8 cellular contexts compared by ENCODE assay signal in genomic region chr13:32737679-32738078, GRCh38.
DNase-seq lines count a peak whose midpoint lies in the region; ATAC-seq and TF ChIP-seq lines count a peak whose summit lies in the region.

No MANE protein-coding gene starts in this region.

- TF ChIP-seq CTCF in heart right ventricle (IDR thresholded peaks at IDR 0.05) (no peak), fibroblast of the aortic adventitia (IDR thresholded peaks at IDR 0.05; ENCODE audit: insufficient read depth, low read length) (no peak), thyroid gland (IDR thresholded peaks at IDR 0.05) (no peak)

- ATAC-seq in heart right ventricle (peak in 3 of 8 donors; percentile 11 to 44 (median 31)), Right ventricle myocardium superior (ENCODE audit: poor library complexity) (no peak), HG03457 (IDR thresholded peaks at IDR 0.05; ENCODE audit: unreplicated experiment) (peak; percentile 58)

- no peak for TF ChIP-seq POLR2A in thyroid gland (IDR thresholded peaks at IDR 0.05)

- H3K4me1 ChIP-seq in heart right ventricle (peaks cover 0 to 23% (median 12%) of the 10 kb centered on the region in 9 donors), thyroid gland (peaks cover 7 to 12% of the 10 kb centered on the region in 2 donors)

- intact Hi-C loops in heart right ventricle (cut with DNase I) = loop anchor here in 2 of 10 donors (10.0 kb wide), 2 partner anchors 277 to 797 kb away; partner anchors contain the start of gene KL (in 1 of the 2)
- intact Hi-C loops in Right ventricle myocardium superior (cut with DNase I) = no loop called here
- intact Hi-C loops in thyroid gland (cut with DNase I) = no loop called here

- peak overlapping the region in 7 of 10 donors; percentile 22 to 46 (median 41) for H3K4me3 ChIP-seq in heart right ventricle
- H3K4me3 ChIP-seq in fibroblast of the aortic adventitia (ENCODE audit: low read depth, low read length) = peak overlapping the region; percentile 56
- H3K4me3 ChIP-seq in thyroid gland (replicated peaks in 1 of 3) = peak overlapping the region in 1 of 3 donors; percentile 18

- H3K27me3 ChIP-seq in heart right ventricle = no peaks in the 10 kb centered on the region
- H3K27me3 ChIP-seq in thyroid gland = no peaks in the 10 kb centered on the region

- 73 to 79% methylated on average over 1 of the region's 1 CpG for WGBS in heart right ventricle, 2 donors
- WGBS in thyroid gland, 2 donors = 87 to 90% methylated on average over 1 of the region's 1 CpG

- H3K9me3 ChIP-seq in heart right ventricle (no peaks in the 10 kb centered on the region), thyroid gland (no peaks in the 10 kb centered on the region)

- DNase-seq in heart right ventricle = no peak
- DNase-seq in Right ventricle myocardium superior = no peak
- peak; percentile 28 for DNase-seq in fibroblast of the aortic adventitia (ENCODE audit: low read depth)
- no peak for DNase-seq in thyroid gland
- no peak for DNase-seq in T1000 (lab: John Stamatoyannopoulos, UW)
- DNase-seq in GOT3 (lab: John Stamatoyannopoulos, UW) = no peak
- DNase-seq in NCI-H1092 treated with DMSO at 0.1 percent for 48 hours (lab: John Stamatoyannopoulos, UW) = no peak

- H3K36me3 ChIP-seq in heart right ventricle (peaks cover 0 to 29% (median 0%) of the 10 kb centered on the region in 9 donors), thyroid gland (no peaks in the 10 kb centered on the region)

- H3K27ac ChIP-seq in heart right ventricle (peak overlapping the region in 9 of 10 donors; percentile 20 to 84 (median 72)), thyroid gland (peak overlapping the region; percentile 40 to 85 (median 71))
